Comparison of ENCODE assay signal across 23 cellular contexts in genomic region chr18:7955175-7955574, GRCh38.
DNase-seq lines count a peak whose midpoint lies in the region; ATAC-seq, FAIRE-seq and TF ChIP-seq lines count a peak whose summit lies in the region.
"Had no signal": no experiment of that assay in that cellular context is flagged by ENCODE, and none has a peak within 500 bp of the region (broad histone marks: within the 10 kb centered on the region; RNA-seq: fewer than 3 reads in every experiment).

No MANE protein-coding gene starts in this region.

- H3K23ac ChIP-seq in H1 (ENCODE audit: insufficient read length), result no peak overlapping the region

- CTCF ChIA-PET in H1 (lab: Charles Lee; ENCODE audit: partially characterized antibody), result interaction anchor here (0.5 to 1.6 kb wide), 7 partner anchors 11 to 349 kb away, joined by 3 to 7 read pairs (median 3); no protein-coding TSS in a partner anchor

- H2BK15ac ChIP-seq in H1 (ENCODE audit: low read length), result no peak overlapping the region

- H3K79me1 ChIP-seq in H1 (ENCODE audit: low read depth, low read length), result no peaks in the 10 kb centered on the region

- H2BK20ac ChIP-seq in H1 (ENCODE audit: low read length), result no peak overlapping the region

- no peaks in the 10 kb centered on the region for H3K23me2 ChIP-seq in H1 (ENCODE audit: low read depth, low read length)

- H3K36me3 ChIP-seq in right atrium auricular region (no peaks in the 10 kb centered on the region), H1 (ENCODE audit: control insufficient read depth in 2 of 4, insufficient read depth in 4 of 4, low read length in 3 of 4) (no peaks in the 10 kb centered on the region), gastrocnemius medialis (no peaks in the 10 kb centered on the region), testis (ENCODE audit: low read depth, missing control alignments) (no peaks in the 10 kb centered on the region)
- H3K36me3 ChIP-seq: BLaER1 treated with 17β-estradiol and CSF1 and Interleukin-3, amounts not matched to agents 10 nM and 100 nM had no signal

- peak overlapping the region; percentile 37 for H3K27ac Mint-ChIP-seq in T-helper 17 cell
- H3K27ac Mint-ChIP-seq in CD14-positive monocyte, result no peak overlapping the region
- H3K27ac Mint-ChIP-seq: B cell, H9 had no signal

- no peaks in the 10 kb centered on the region for H4K20me1 ChIP-seq in H1 (replicated peaks in 1 of 2; ENCODE audit: control insufficient read depth in 1 of 2, insufficient read depth in 2 of 2, low read length in 2 of 2)
- H4K20me1 ChIP-seq: BLaER1 treated with 17β-estradiol and CSF1 and Interleukin-3, amounts not matched to agents 10 nM and 100 nM had no signal

- TF ChIP-seq CTCF in right atrium auricular region (IDR thresholded peaks at IDR 0.05) (no peak), H1 (IDR thresholded peaks at IDR 0.05; ENCODE audit: control extremely low read depth in 1 of 3, insufficient read depth in 1 of 3, low read depth in 1 of 3, low read length in 3 of 3) (no peak), gastrocnemius medialis (IDR thresholded peaks at IDR 0.05 in 4 of 5, conservative IDR thresholded peaks at IDR 0.05 in 1 of 5) (no peak), testis (IDR thresholded peaks at IDR 0.05) (no peak), CD14-positive monocyte (IDR thresholded peaks at IDR 0.05) (no peak)

- H2BK120ac ChIP-seq in H1 (replicated peaks; ENCODE audit: low read depth, low read length), result no peak overlapping the region

- H4K91ac ChIP-seq in H1 (replicated peaks; ENCODE audit: insufficient read length, low read length), result no peak overlapping the region

- no peak for TF ChIP-seq RAD21 in H1 (IDR thresholded peaks at IDR 0.05 in 1 of 2, conservative IDR thresholded peaks at IDR 0.05 in 1 of 2; ENCODE audit: low read depth in 2 of 2, low read length in 2 of 2)

- H3K14ac ChIP-seq in H1 (ENCODE audit: insufficient read length), result no peak overlapping the region

- H3K4me1 ChIP-seq in right atrium auricular region (peaks cover 0 to 15% of the 10 kb centered on the region in 2 donors), H1 (replicated peaks in 1 of 4; ENCODE audit: control insufficient read depth in 3 of 4, insufficient read depth in 4 of 4, low read length in 3 of 4) (no peaks in the 10 kb centered on the region; a peak in 1 of 7 replicates), gastrocnemius medialis (peaks cover 27 to 41% of the 10 kb centered on the region in 2 donors), testis (no peaks in the 10 kb centered on the region)
- H3K4me1 ChIP-seq: BLaER1 treated with 17β-estradiol and CSF1 and Interleukin-3, amounts not matched to agents 10 nM and 100 nM had no signal

- no peaks in the 10 kb centered on the region for H3K36me3 Mint-ChIP-seq in T-helper 17 cell (ENCODE audit: low read depth)
- no peaks in the 10 kb centered on the region for H3K36me3 Mint-ChIP-seq in CD14-positive monocyte
- H3K36me3 Mint-ChIP-seq: CD4-positive, CD25-positive, alpha-beta regulatory T cell had no signal

- H3K27ac ChIP-seq in right atrium auricular region (no peak overlapping the region), H1 (ENCODE audit: low read depth, low read length) (no peak overlapping the region), gastrocnemius medialis (peak overlapping the region; percentile 31 to 66 (median 40)), testis (no peak overlapping the region)
- H3K27ac ChIP-seq: BLaER1 treated with 17β-estradiol and CSF1 and Interleukin-3, amounts not matched to agents 10 nM and 100 nM had no signal

- peak; percentile 33 for ATAC-seq in Right ventricle myocardium superior (ENCODE audit: poor library complexity)
- no peak for ATAC-seq in T-helper 17 cell
- peak; percentile 93 to 94 for ATAC-seq in gastrocnemius medialis
- ATAC-seq: GM23338 had no signal

- POLR2A ChIA-PET in H1 (lab: Charles Lee; ENCODE audit: partially characterized antibody), result no interaction called here

- H3K56ac ChIP-seq in H1 (replicated peaks; ENCODE audit: insufficient read length, low read depth, low read length), result no peak overlapping the region

- H2BK12ac ChIP-seq in H1 (ENCODE audit: low read depth, low read length), result 0 out of 2 replicates have a peak overlapping the region, but pooled peaks have one; percentile 28

- H3K27me3 Mint-ChIP-seq in T-helper 17 cell, result no peaks in the 10 kb centered on the region
- H3K27me3 Mint-ChIP-seq in CD14-positive monocyte (ENCODE audit: low read depth in 3 of 3), result peaks cover 0 to 1% (median 0%) of the 10 kb centered on the region in 3 donors
- H3K27me3 Mint-ChIP-seq: B cell; CD4-positive, CD25-positive, alpha-beta regulatory T cell; CD8-positive, alpha-beta memory T cell had no signal

- H4K5ac ChIP-seq in H1 (ENCODE audit: insufficient read length, low read depth, low read length), result no peak overlapping the region

- H3K4me3 ChIP-seq in right atrium auricular region, result no peak overlapping the region
- no peak overlapping the region for H3K4me3 ChIP-seq in H1 (ENCODE audit: extremely low read depth in 1 of 4, insufficient read depth in 2 of 4, low read depth in 3 of 4, low read length in 4 of 4)
- no peak overlapping the region for H3K4me3 ChIP-seq in gastrocnemius medialis
- H3K4me3 ChIP-seq in testis, result no peak overlapping the region
- H3K4me3 ChIP-seq: BLaER1 treated with 17β-estradiol and CSF1 and Interleukin-3, amounts not matched to agents 10 nM and 100 nM; GM23338 had no signal

- H3K4me1 Mint-ChIP-seq in T-helper 17 cell (peaks cover 13% of the 10 kb centered on the region), CD14-positive monocyte (no peaks in the 10 kb centered on the region)
- H3K4me1 Mint-ChIP-seq: B cell had no signal

- H4K8ac ChIP-seq in H1 (ENCODE audit: extremely low read depth, insufficient read depth, low read length), result no peak overlapping the region

- no peaks in the 10 kb centered on the region for H3K79me2 ChIP-seq in H1 (ENCODE audit: control insufficient read depth in 1 of 2, insufficient read depth in 2 of 2, low read length in 2 of 2)

- DNase-seq in Right ventricle myocardium superior, result no peak
- no peak for DNase-seq in right atrium auricular region (ENCODE audit: low spot score)
- DNase-seq in T-helper 17 cell, result no peak
- DNase-seq in H1 (ENCODE audit: low read depth in 1 of 2, low spot score in 2 of 2), result no peak
- DNase-seq in gastrocnemius medialis, result peak; percentile 65 to 70
- DNase-seq in testis, result no peak
- no peak for DNase-seq in H54 (ENCODE audit: insufficient read length, low spot score)
- no peak for DNase-seq in CD14-positive monocyte (ENCODE audit: low spot score)
- DNase-seq: 8988T; CD4-positive, CD25-positive, alpha-beta regulatory T cell; CD8-positive, alpha-beta memory T cell; COR-L47; DMS 273 treated with DMSO at 0.1 percent for 48 hours; DMS53; DND-41; EL; H9 had no signal

- H3K9ac ChIP-seq in H1 (replicated peaks in 1 of 4; ENCODE audit: extremely low read depth in 1 of 4, low read depth in 3 of 4, low read length in 3 of 4), result no peak overlapping the region
- H3K9ac ChIP-seq: BLaER1 treated with 17β-estradiol and CSF1 and Interleukin-3, amounts not matched to agents 10 nM and 100 nM had no signal

- intact Hi-C loops in Right ventricle myocardium superior (cut with DNase I), result no loop called here
- intact Hi-C loops in gastrocnemius medialis (cut with DNase I; ENCODE audit: low total_unique reads), result no loop called here
- intact Hi-C loops in testis (cut with DNase I; ENCODE audit: low total_unique reads), result no loop called here
- intact Hi-C loops in CD14-positive monocyte (cut with micrococcal nuclease), result no loop called here

- no peak for TF ChIP-seq POLR2A in H1 (IDR thresholded peaks at IDR 0.05; ENCODE audit: control extremely low read depth in 1 of 2, low read depth in 2 of 2, low read length in 2 of 2)
- no peak for TF ChIP-seq POLR2A in gastrocnemius medialis (IDR thresholded peaks at IDR 0.05)
- TF ChIP-seq POLR2A in testis (IDR thresholded peaks at IDR 0.05), result no peak
- TF ChIP-seq POLR2A in H54 (IDR thresholded peaks at IDR 0.05; ENCODE audit: low read depth, low read length), result no peak

- H3K9me3 ChIP-seq in right atrium auricular region (no peaks in the 10 kb centered on the region), T-helper 17 cell (ENCODE audit: control insufficient read depth, low read length, poor library complexity, severe bottlenecking) (peaks cover 2% of the 10 kb centered on the region), H1 (ENCODE audit: insufficient read depth in 2 of 2, low read depth in 1 of 2, low read length in 1 of 2) (no peaks in the 10 kb centered on the region), gastrocnemius medialis (no peaks in the 10 kb centered on the region), testis (no peaks in the 10 kb centered on the region)
- H3K9me3 ChIP-seq: BLaER1 treated with 17β-estradiol and CSF1 and Interleukin-3, amounts not matched to agents 10 nM and 100 nM had no signal

- no peak overlapping the region for H2AFZ ChIP-seq in H1 (ENCODE audit: low read length)
- H2AFZ ChIP-seq: GM23338 had no signal

- no peak overlapping the region for H3K4me3 Mint-ChIP-seq in T-helper 17 cell
- no peak overlapping the region for H3K4me3 Mint-ChIP-seq in CD14-positive monocyte
- H3K4me3 Mint-ChIP-seq: B cell; CD4-positive, CD25-positive, alpha-beta regulatory T cell; GM23338; H9 had no signal

- FAIRE-seq in H1 (lab: Jason Lieb, UNC) (no peak), H54 (lab: Jason Lieb, UNC) (no peak)
- FAIRE-seq: G401.6, GM12891, HTR-8/SVneo had no signal

- peaks cover 0 to 3% (median 0%) of the 10 kb centered on the region in 7 donors for H3K9me3 Mint-ChIP-seq in CD14-positive monocyte
- H3K9me3 Mint-ChIP-seq: CD4-positive, CD25-positive, alpha-beta regulatory T cell; GM23338; H9 had no signal

- in situ Hi-C loops in gastrocnemius medialis (cut with MboI; ENCODE audit: low sequenced_read_pairs in 4 of 4), result no loop called here

- WGBS in H1 (ENCODE audit: extremely low coverage in 1 of 2, insufficient coverage in 1 of 2, insufficient read length in 1 of 2, insufficient replicate concordance in 2 of 2, low coverage in 1 of 2, low lambda C conversion rate in 2 of 2, missing lambda C conversion rate in 1 of 2), 2 experiments, result 93% methylated on average over 7 of the region's 7 CpGs; no CpG with 5 or more reads in 1 of the 2 experiments
- 81% methylated on average over 7 of the region's 7 CpGs for WGBS in testis, 2 donors

- no peak overlapping the region for H2BK5ac ChIP-seq in H1 (ENCODE audit: low read depth, low read length)

- H3K4me2 ChIP-seq in H1 (ENCODE audit: insufficient read depth in 1 of 2, low read depth in 2 of 2, low read length in 2 of 2), result no peak overlapping the region
- H3K4me2 ChIP-seq: BLaER1 treated with 17β-estradiol and CSF1 and Interleukin-3, amounts not matched to agents 10 nM and 100 nM; GM23338 had no signal

- H2AK5ac ChIP-seq in H1 (ENCODE audit: low read depth, low read length), result no peak overlapping the region

- H3K18ac ChIP-seq in H1 (ENCODE audit: extremely low read depth, low read length), result no peak overlapping the region

- H3K27me3 ChIP-seq in right atrium auricular region, result no peaks in the 10 kb centered on the region
- no peaks in the 10 kb centered on the region for H3K27me3 ChIP-seq in H1 (replicated peaks in 1 of 4; ENCODE audit: control insufficient read depth in 3 of 4, extremely low read depth in 1 of 4, insufficient read depth in 3 of 4, low read length in 3 of 4)
- H3K27me3 ChIP-seq in gastrocnemius medialis, result no peaks in the 10 kb centered on the region
- H3K27me3 ChIP-seq in testis, result no peaks in the 10 kb centered on the region
- H3K27me3 ChIP-seq: BLaER1 treated with 17β-estradiol and CSF1 and Interleukin-3, amounts not matched to agents 10 nM and 100 nM had no signal

- TF ChIP-seq EP300 in H1 (IDR thresholded peaks at IDR 0.05; ENCODE audit: borderline replicate concordance in 1 of 2, low read depth in 2 of 2, low read length in 2 of 2), result no peak

- H3K4ac ChIP-seq in H1 (replicated peaks; ENCODE audit: insufficient read length, low read depth, low read length), result no peak overlapping the region

Comparison
In these comparisons a context has a peak if more than half of its experiments do, and no peak if none do; other contexts are left out.
1. DNase-seq: peak in gastrocnemius medialis (2 of 2); none in Right ventricle myocardium superior (single experiment), right atrium auricular region (single experiment), T-helper 17 cell (0 of 3), H1 (0 of 2), testis (single experiment), H54 (single experiment) and CD14-positive monocyte (single experiment).
2. H3K27ac ChIP-seq: peak in gastrocnemius medialis (4 of 4); none in right atrium auricular region (0 of 2), H1 (single experiment) and testis (0 of 2).